ENCODE assay signal across 19 cellular contexts in the genomic region with DNA sequence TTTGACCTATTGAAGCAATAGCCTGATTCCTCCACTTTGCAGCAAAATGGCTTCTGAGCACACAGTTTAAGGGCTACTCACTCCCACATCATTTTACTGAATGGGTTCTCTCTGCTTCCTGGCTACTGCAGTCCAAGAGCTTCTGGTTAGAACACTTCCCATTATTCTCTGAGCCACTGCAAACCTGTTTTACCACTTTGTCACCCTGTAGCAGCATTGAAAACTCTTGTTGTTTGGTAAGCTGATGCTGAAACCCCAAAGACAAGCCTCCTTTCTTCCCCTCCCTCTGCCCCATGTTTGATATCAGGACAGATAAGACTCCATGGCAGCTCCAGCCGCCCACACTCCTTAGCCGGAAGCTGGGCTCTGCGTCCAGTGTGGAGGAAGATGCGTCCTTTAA.
DNase-seq lines count a peak whose midpoint lies in the region; ATAC-seq, FAIRE-seq and TF ChIP-seq lines count a peak whose summit lies in the region.
"Had no signal": no experiment of that assay in that cellular context is flagged by ENCODE, and none has a peak within 500 bp of the region (broad histone marks: within the 10 kb centered on the region; RNA-seq: fewer than 3 reads in every experiment).

No MANE protein-coding gene starts in this region.

- H3K18ac ChIP-seq in mesendoderm (ENCODE audit: low read length) = no peak overlapping the region

- CTCF ChIA-PET in MCF 10A (lab: Yijun Ruan, JAX) = interaction anchor here (0.6 to 7.0 kb wide), 8 partner anchors 9 to 87 kb away, joined by 3 to 34 read pairs (median 3); a partner anchor contains a TSS

- H3K56ac ChIP-seq in mesendoderm (ENCODE audit: low read length) = no peak overlapping the region

- no peak overlapping the region for H3K27ac Mint-ChIP-seq in MCF 10A (ENCODE audit: low read depth, unreplicated experiment)

- peaks cover 21% of the 10 kb centered on the region for H3K36me3 Mint-ChIP-seq in MCF 10A (ENCODE audit: insufficient read depth, unreplicated experiment)

- H2AK5ac ChIP-seq in mesendoderm (ENCODE audit: low read length) = no peak overlapping the region

- BruUV-seq in MCF 10A (replicated peaks; lab: Mats Ljungman, UMichigan) = no TSS peak

- H3K4me2 ChIP-seq in mesendoderm (ENCODE audit: low read length) = no peak overlapping the region
- H3K4me2 ChIP-seq: A549 had no signal

- no peaks in the 10 kb centered on the region for H3K27me3 Mint-ChIP-seq in MCF 10A (ENCODE audit: insufficient read depth, unreplicated experiment)

- H4K8ac ChIP-seq in mesendoderm (ENCODE audit: low read depth, low read length) = no peak overlapping the region

- H3K4me3 ChIP-seq in bronchial epithelial cell (ENCODE audit: low read depth, low read length) (no peak overlapping the region), mesendoderm (ENCODE audit: low read length) (no peak overlapping the region), colonic mucosa (no peak overlapping the region)
- H3K4me3 ChIP-seq: A549, GM12878, thoracic aorta had no signal

- no peaks in the 10 kb centered on the region for H3K79me1 ChIP-seq in mesendoderm (ENCODE audit: low read length)

- no peaks in the 10 kb centered on the region for H3K79me2 ChIP-seq in mesendoderm (ENCODE audit: control insufficient read depth, insufficient read depth, low read length)

- POLR2A ChIA-PET in MCF 10A (lab: Yijun Ruan, JAX) = interaction anchor here (0.6 to 1.7 kb wide), 4 partner anchors 10 to 1985 kb away, joined by 3 to 4 read pairs (median 4); no protein-coding TSS in a partner anchor

- no peak overlapping the region for H3K4ac ChIP-seq in mesendoderm (ENCODE audit: low read depth, low read length)

- no peak overlapping the region for H3K4me3 Mint-ChIP-seq in MCF 10A (ENCODE audit: unreplicated experiment)

- no peak overlapping the region for H3K23ac ChIP-seq in mesendoderm (ENCODE audit: low read length)

- H3K4me1 ChIP-seq in mesendoderm (ENCODE audit: control insufficient read depth, low read depth, low read length) = no peaks in the 10 kb centered on the region
- no peaks in the 10 kb centered on the region for H3K4me1 ChIP-seq in colonic mucosa
- H3K4me1 ChIP-seq: A549 had no signal

- no peak overlapping the region for H3K27ac ChIP-seq in mesendoderm (ENCODE audit: low read depth, low read length)
- no peak overlapping the region for H3K27ac ChIP-seq in colonic mucosa
- H3K27ac ChIP-seq: thoracic aorta had no signal

- no peak overlapping the region for H2BK120ac ChIP-seq in mesendoderm (ENCODE audit: low read depth, low read length)

- H4K5ac ChIP-seq in mesendoderm (ENCODE audit: low read length) = no peak overlapping the region

- peak; percentile 74 to 86 for DNase-seq in T47D (ENCODE audit: low read depth in 1 of 2, low spot score in 1 of 2)
- no peak for DNase-seq in MCF 10A (ENCODE audit: unreplicated experiment)
- DNase-seq in bronchial epithelial cell (ENCODE audit: low read depth) = peak; percentile 83
- peak; percentile 29 for DNase-seq in mesendoderm
- DNase-seq in stimulated activated naive CD8-positive, alpha-beta T cell treated with anti-CD3 and anti-CD28 coated beads, Interleukin-15, Interleukin-2, amounts not matched to agents 100 U/mL and 50 U/mL, for 24 hours = no peak
- no peak for DNase-seq in NCI-H774 (lab: John Stamatoyannopoulos, UW)
- DNase-seq in colonic mucosa = no peak
- DNase-seq: activated CD4-positive, alpha-beta T cell treated with anti-CD3 and anti-CD28 coated beads for 4 hours; activated naive CD4-positive, alpha-beta T cell treated with anti-CD3 and anti-CD28 coated beads, Interleukin-2, amount 50 U/mL, for 16 hours; NCI-H2081; NK-92 treated with Interleukin-12 subunit alpha and Interleukin-12 subunit beta, amount 100 ng/mL, for 24 hours; Right ventricle myocardium superior had no signal

- H3K9me3 Mint-ChIP-seq in MCF 10A (ENCODE audit: unreplicated experiment) = no peaks in the 10 kb centered on the region

- H3K4me1 Mint-ChIP-seq in MCF 10A (ENCODE audit: insufficient read depth, unreplicated experiment) = peaks cover 23% of the 10 kb centered on the region

- H3K9ac ChIP-seq in mesendoderm (ENCODE audit: low read length) (no peak overlapping the region), colonic mucosa (ENCODE audit: low read depth in 2 of 2, low read length in 2 of 2) (no peak overlapping the region)

- no peak overlapping the region for H2BK5ac ChIP-seq in mesendoderm (ENCODE audit: low read length)

- peak; percentile 18 for FAIRE-seq in bronchial epithelial cell (lab: Jason Lieb, UNC)
- FAIRE-seq: A549, GM12878, H54, HepG2 had no signal

- H2BK15ac ChIP-seq in mesendoderm (replicated peaks; ENCODE audit: low read depth) = no peak overlapping the region

- H3K27me3 ChIP-seq in bronchial epithelial cell (ENCODE audit: control insufficient read depth, insufficient read depth, low read length) = no peaks in the 10 kb centered on the region
- H3K27me3 ChIP-seq in mesendoderm (ENCODE audit: insufficient read depth, low read length, poor library complexity) = no peaks in the 10 kb centered on the region
- no peaks in the 10 kb centered on the region for H3K27me3 ChIP-seq in colonic mucosa

- in situ Hi-C loops in T47D (cut with HindIII; ENCODE audit: low pct_unique_long_range_greater_than_20kb, low sequenced_read_pairs) = no loop called here

- ATAC-seq in HG03354 (IDR thresholded peaks at IDR 0.05; ENCODE audit: poor library complexity, severe bottlenecking, unreplicated experiment) = no peak
- ATAC-seq in stimulated activated naive CD8-positive, alpha-beta T cell treated with anti-CD3 and anti-CD28 coated beads, Interleukin-15, Interleukin-2, amounts not matched to agents 100 U/mL and 50 U/mL, for 24 hours = no peak
- ATAC-seq: GM12878, HepG2, sciatic nerve had no signal

- intact Hi-C loops in MCF 10A (cut with micrococcal nuclease) = no loop called here
- intact Hi-C loops in colonic mucosa (cut with DNase I) = no loop called here

- WGBS in mesendoderm (ENCODE audit: extremely low coverage, insufficient coverage, low lambda C conversion rate) = no CpG with 5 or more reads among the region's 4 CpGs

- peaks cover 11% of the 10 kb centered on the region for H3K36me3 ChIP-seq in bronchial epithelial cell (ENCODE audit: control insufficient read depth, insufficient read depth, low read length)
- H3K36me3 ChIP-seq in mesendoderm (ENCODE audit: control insufficient read depth, insufficient read depth, low read length) = peaks cover 4% of the 10 kb centered on the region
- no peaks in the 10 kb centered on the region for H3K36me3 ChIP-seq in colonic mucosa
- H3K36me3 ChIP-seq: thoracic aorta had no signal

- no peak for TF ChIP-seq CTCF in MCF 10A (IDR thresholded peaks at IDR 0.05; ENCODE audit: unreplicated experiment)
- no peak for TF ChIP-seq CTCF in bronchial epithelial cell (IDR thresholded peaks at IDR 0.05; ENCODE audit: insufficient read depth, low read length, severe bottlenecking)
- TF ChIP-seq CTCF in colonic mucosa (IDR thresholded peaks at IDR 0.05) = no peak

- no peaks in the 10 kb centered on the region for H3K9me3 ChIP-seq in colonic mucosa
- H3K9me3 ChIP-seq: A549, thoracic aorta had no signal

Comparison
In these comparisons a context has a peak if more than half of its experiments do, and no peak if none do; other contexts are left out.
1. DNase-seq: peak in T47D (2 of 2), bronchial epithelial cell (single experiment) and mesendoderm (single experiment); none in MCF 10A (single experiment), stimulated activated naive CD8-positive, alpha-beta T cell treated with anti-CD3 and anti-CD28 coated beads, Interleukin-15, Interleukin-2, amounts not matched to agents 100 U/mL and 50 U/mL, for 24 hours (single experiment), NCI-H774 (single experiment) and colonic mucosa (single experiment).